8 cellular contexts compared by ENCODE assay signal in the genomic region with DNA sequence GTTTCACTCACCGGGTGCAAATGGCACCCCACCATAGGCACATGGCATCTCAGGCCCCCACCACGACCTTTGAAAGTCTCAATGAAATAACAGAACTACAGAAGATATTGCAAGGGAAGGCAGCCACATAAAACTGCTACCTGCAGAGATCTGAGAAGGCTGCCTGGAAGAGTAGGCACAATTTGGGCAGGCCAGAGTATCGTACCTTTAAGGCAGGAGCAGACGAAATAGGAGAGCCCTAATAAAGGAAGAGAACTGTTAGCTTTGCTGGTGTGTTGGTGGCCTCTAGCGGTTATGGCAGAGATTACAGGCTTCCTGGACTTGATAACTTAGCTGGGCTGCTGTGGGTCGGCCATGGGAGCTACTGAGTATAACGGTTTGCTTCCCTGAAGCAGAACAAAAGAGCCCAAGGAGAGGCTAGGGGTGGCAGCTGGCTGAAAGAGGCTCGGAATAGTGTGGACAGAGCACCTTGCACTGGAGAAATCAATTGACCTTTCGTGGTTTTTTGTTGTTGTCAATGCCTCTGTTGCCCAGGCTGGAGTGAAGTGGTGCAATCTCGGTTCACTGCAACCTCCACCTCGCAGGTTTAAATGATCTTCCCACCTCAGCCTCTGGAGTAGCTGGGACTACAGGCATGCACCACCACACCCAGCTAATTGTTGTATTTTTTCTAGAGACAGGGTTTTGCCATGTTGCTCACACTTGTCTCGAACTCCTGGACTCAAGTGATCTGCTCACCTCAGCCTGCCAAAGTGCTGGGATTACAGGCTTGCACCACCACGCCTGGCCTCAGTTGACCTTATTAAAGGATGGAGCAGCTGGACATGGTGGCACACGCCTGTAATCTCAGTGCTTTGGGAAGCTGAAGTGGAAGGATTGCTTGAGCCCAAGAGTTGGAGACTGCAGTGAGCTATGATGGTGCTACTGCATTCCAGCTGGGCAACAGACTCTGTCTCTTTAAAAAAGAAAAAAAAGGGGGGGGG. TPM values are rescaled to one million over a fixed set of nuclear protein-coding genes. Genes with fewer than 3 reads are reported as not detected.
DNase-seq lines count a peak whose midpoint lies in the region; ATAC-seq and TF ChIP-seq lines count a peak whose summit lies in the region.

No MANE protein-coding gene starts in this region.

- peaks cover 0 to 38% (median 8%) of the 10 kb centered on the region in 9 donors for H3K36me3 ChIP-seq in heart left ventricle

- no peaks in the 10 kb centered on the region for H3K27me3 ChIP-seq in heart left ventricle

- H3K4me3 ChIP-seq in heart left ventricle = no peak overlapping the region

- peak; percentile 86 for DNase-seq in GM03348 (ENCODE audit: low spot score)
- DNase-seq in NCI-H1105 treated with DMSO at 0.1 percent for 48 hours (lab: John Stamatoyannopoulos, UW) = peak; percentile 73
- DNase-seq in SW 1271 (lab: John Stamatoyannopoulos, UW) = peak; percentile 25 to 81
- DNase-seq in activated naive CD8-positive, alpha-beta T cell treated with anti-CD3 and anti-CD28 coated beads, Interleukin-2, amount 10 ng/mL, durations not matched to agents 7 days and 5 days = peak; percentile 72
- DNase-seq in heart left ventricle = peak; percentile 69 to 78 (median 74)
- peak; percentile 84 for DNase-seq in retina

- peaks cover 29% of the 10 kb centered on the region for H3K4me1 Mint-ChIP-seq in activated naive CD8-positive, alpha-beta T cell treated with anti-CD3 and anti-CD28 coated beads, Interleukin-2, amount 10 ng/mL, durations not matched to agents 7 days and 5 days

- H3K4me3 Mint-ChIP-seq in activated naive CD8-positive, alpha-beta T cell treated with anti-CD3 and anti-CD28 coated beads, Interleukin-2, amount 10 ng/mL, durations not matched to agents 7 days and 5 days = no peak overlapping the region

- no peak for TF ChIP-seq POLR2A in heart left ventricle (IDR thresholded peaks at IDR 0.05)

- H3K27ac Mint-ChIP-seq in activated naive CD8-positive, alpha-beta T cell treated with anti-CD3 and anti-CD28 coated beads, Interleukin-2, amount 10 ng/mL, durations not matched to agents 7 days and 5 days = peak overlapping the region; percentile 61

- TF ChIP-seq CTCF in heart left ventricle (IDR thresholded peaks at IDR 0.05) = peak; percentile 77 to 90 (median 84)

- no peaks in the 10 kb centered on the region for H3K27me3 Mint-ChIP-seq in activated naive CD8-positive, alpha-beta T cell treated with anti-CD3 and anti-CD28 coated beads, Interleukin-2, amount 10 ng/mL, durations not matched to agents 7 days and 5 days

- H3K9me3 ChIP-seq in heart left ventricle = no peaks in the 10 kb centered on the region

- peaks cover 0 to 34% (median 21%) of the 10 kb centered on the region in 12 donors for H3K4me1 ChIP-seq in heart left ventricle

- 43 to 50% (median 47%) methylated on average over 12 to 14 of the region's 14 CpGs for WGBS in heart left ventricle, 4 donors

- POLR2A ChIA-PET in activated naive CD8-positive, alpha-beta T cell treated with anti-CD3 and anti-CD28 coated beads, Interleukin-2, amount 10 ng/mL, durations not matched to agents 7 days and 5 days (lab: Charles Lee) = interaction anchor here (0.6 to 1.7 kb wide), 5 partner anchors 13 to 642 kb away, joined by 3 to 10 read pairs (median 3); partner anchors contain the start of genes PPIL2 and YDJC

- intact Hi-C loops in heart left ventricle (cut with DNase I) = no loop called here

- H3K36me3 Mint-ChIP-seq in activated naive CD8-positive, alpha-beta T cell treated with anti-CD3 and anti-CD28 coated beads, Interleukin-2, amount 10 ng/mL, durations not matched to agents 7 days and 5 days = peaks cover 9% of the 10 kb centered on the region

- no peaks in the 10 kb centered on the region for H3K9me3 Mint-ChIP-seq in activated naive CD8-positive, alpha-beta T cell treated with anti-CD3 and anti-CD28 coated beads, Interleukin-2, amount 10 ng/mL, durations not matched to agents 7 days and 5 days

- no peak for ATAC-seq in activated naive CD8-positive, alpha-beta T cell treated with anti-CD3 and anti-CD28 coated beads, Interleukin-2, amount 10 ng/mL, durations not matched to agents 7 days and 5 days (ENCODE audit: low read depth)
- ATAC-seq in heart left ventricle (peak in 3 of 4 donors; percentile 13 to 41 (median 19)), GM19328 (IDR thresholded peaks at IDR 0.05; ENCODE audit: unreplicated experiment) (no peak), HG03025 (IDR thresholded peaks at IDR 0.05; ENCODE audit: low FRiP score, unreplicated experiment) (no peak)

- H3K27ac ChIP-seq in heart left ventricle = no peak overlapping the region

RNA-seq across cellular contexts. Expression of gene SDF2L1, which starts 4.8 kb away (rescaled TPM):
- total RNA-seq in activated naive CD8-positive, alpha-beta T cell treated with anti-CD3 and anti-CD28 coated beads, Interleukin-2, amount 10 ng/mL, durations not matched to agents 7 days and 5 days = 10 to 100 TPM; 36.0 to 39.7 TPM
- 10 to 100 TPM; 14.1 to 54.1 (median 24.5) TPM for total RNA-seq in heart left ventricle
- 100 to 1,000 TPM in 1 of 2 donors, 10 to 100 TPM in 1; 22.7 to 226 TPM for polyA plus RNA-seq in heart left ventricle

RNA-seq across cellular contexts. Expression of gene CCDC116, which starts 14.3 kb away (rescaled TPM):
- total RNA-seq in activated naive CD8-positive, alpha-beta T cell treated with anti-CD3 and anti-CD28 coated beads, Interleukin-2, amount 10 ng/mL, durations not matched to agents 7 days and 5 days = under 1 TPM; 0.50 to 0.79 TPM
- 1 to 10 TPM in 1 of 9 donors, under 1 TPM in 4, not detected in 4; 0.18 to 1.3 (median 0.26) TPM for total RNA-seq in heart left ventricle
- under 1 TPM; 0.19 to 0.27 TPM for polyA plus RNA-seq in heart left ventricle

RNA-seq across cellular contexts. Expression of gene YDJC, which starts 17.1 kb away (rescaled TPM):
- total RNA-seq in activated naive CD8-positive, alpha-beta T cell treated with anti-CD3 and anti-CD28 coated beads, Interleukin-2, amount 10 ng/mL, durations not matched to agents 7 days and 5 days = 10 to 100 TPM; 45.3 to 46.7 TPM
- 10 to 100 TPM in 2 of 9 donors, 1 to 10 TPM in 7; 3.0 to 19.8 (median 5.4) TPM for total RNA-seq in heart left ventricle
- 10 to 100 TPM in 1 of 2 donors, 1 to 10 TPM in 1; 8.1 to 17.5 TPM for polyA plus RNA-seq in heart left ventricle

RNA-seq across cellular contexts. Expression of gene PPIL2, which starts 18.9 kb away (rescaled TPM):
- total RNA-seq in activated naive CD8-positive, alpha-beta T cell treated with anti-CD3 and anti-CD28 coated beads, Interleukin-2, amount 10 ng/mL, durations not matched to agents 7 days and 5 days = 10 to 100 TPM; 67.0 to 73.1 TPM
- 10 to 100 TPM; 13.5 to 31.0 (median 23.8) TPM for total RNA-seq in heart left ventricle
- 10 to 100 TPM; 23.2 to 25.8 TPM for polyA plus RNA-seq in heart left ventricle

Comparison
In these comparisons a context has a peak if more than half of its experiments do, and no peak if none do; other contexts are left out.
1. ATAC-seq: peak in heart left ventricle (3 of 4); none in activated naive CD8-positive, alpha-beta T cell treated with anti-CD3 and anti-CD28 coated beads, Interleukin-2, amount 10 ng/mL, durations not matched to agents 7 days and 5 days (single experiment), GM19328 (single experiment) and HG03025 (single experiment).
2. Peak in every context shown above with its lines, with median percentiles within 50 percentile points of each other: DNase-seq.